ENCODE assay signal across 1 cellular context in the genomic region with DNA sequence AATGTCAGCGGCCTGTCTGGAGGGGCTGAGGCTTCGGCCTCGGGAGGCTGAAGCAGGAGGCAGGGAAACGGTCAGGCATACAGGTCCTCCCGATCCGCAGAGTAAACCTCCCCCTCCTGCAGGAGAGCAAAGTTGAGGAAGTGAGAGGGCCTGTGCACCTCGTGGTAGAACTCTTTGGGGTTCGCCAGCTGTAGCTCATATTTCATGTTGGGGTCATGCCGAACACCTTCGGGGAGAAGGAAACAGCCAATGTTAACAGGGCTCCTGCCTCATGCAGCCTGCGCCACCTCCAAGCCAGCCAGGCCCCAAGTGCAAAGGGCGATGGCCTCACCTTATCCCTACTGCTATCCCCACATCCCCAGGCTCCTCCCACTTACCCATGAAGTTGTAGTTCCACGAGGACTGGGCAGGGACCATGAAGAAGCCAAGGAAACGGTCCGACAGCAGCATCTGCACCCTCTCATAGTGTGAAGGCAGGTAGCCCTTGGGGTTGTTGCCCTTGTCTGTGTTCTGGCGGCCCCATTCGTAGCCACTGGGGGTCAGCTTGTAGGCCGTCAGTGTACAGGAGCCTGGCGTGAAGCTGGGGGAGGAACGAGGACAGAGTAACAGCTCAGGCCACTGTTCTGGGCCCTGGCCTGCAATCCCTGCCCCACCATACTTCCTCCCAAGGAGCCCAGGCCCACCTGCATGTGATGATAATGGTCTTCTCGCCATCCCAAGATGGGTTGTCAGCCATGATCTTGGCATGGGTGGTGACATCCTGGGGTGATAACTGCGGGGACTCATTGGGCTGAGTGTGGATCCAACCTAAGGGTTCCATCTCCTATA.
TF ChIP-seq lines count a peak whose summit lies in the region.

No MANE protein-coding gene starts in this region.

TF ChIP-seq in HCT116, 20 proteins besides CTCF, POLR2A, EP300 and RAD21 (continued from another document):
- no peak for TF ChIP-seq ZBTB33 (IDR thresholded peaks at IDR 0.05; ENCODE audit: extremely low read depth, insufficient replicate concordance, low read length)
- no peak for TF ChIP-seq JUND (IDR thresholded peaks at IDR 0.05)
- TF ChIP-seq SRF (IDR thresholded peaks at IDR 0.05; ENCODE audit: low read depth), result no peak
- no peak for TF ChIP-seq ZNF274 (IDR thresholded peaks at IDR 0.05; ENCODE audit: low read depth, low read length)
- TF ChIP-seq ZFX (IDR thresholded peaks at IDR 0.05), result no peak
- no peak for TF ChIP-seq EGR1 (IDR thresholded peaks at IDR 0.05; ENCODE audit: low read depth)
